ENCODE assay signal across 17 cellular contexts in genomic region chrX:21376636-21377035, GRCh38. TPM values are rescaled to one million over a fixed set of nuclear protein-coding genes. Genes with fewer than 3 reads are reported as not detected.
DNase-seq lines count a peak whose midpoint lies in the region; ATAC-seq, FAIRE-seq and TF ChIP-seq lines count a peak whose summit lies in the region.
"Had no signal": no experiment of that assay in that cellular context is flagged by ENCODE, and none has a peak within 500 bp of the region (broad histone marks: within the 10 kb centered on the region; RNA-seq: fewer than 3 reads in every experiment).

No MANE protein-coding gene starts in this region.

- H3K36me3 Mint-ChIP-seq in CD4-positive, alpha-beta memory T cell = peaks cover 0 to 1% of the 10 kb centered on the region in 2 donors
- H3K36me3 Mint-ChIP-seq in activated CD8-positive, alpha-beta T cell treated with anti-CD3 and anti-CD28 coated beads, Interleukin-2, amount 10 ng/mL, durations not matched to agents 7 days and 5 days (ENCODE audit: low read depth) = no peaks in the 10 kb centered on the region
- H3K36me3 Mint-ChIP-seq: activated CD4-positive, alpha-beta memory T cell treated with anti-CD3 and anti-CD28 coated beads for 36 hours had no signal

- H3K4me1 Mint-ChIP-seq in CD4-positive, alpha-beta memory T cell = peaks cover 4 to 28% (median 13%) of the 10 kb centered on the region in 4 donors
- peaks cover 27% of the 10 kb centered on the region for H3K4me1 Mint-ChIP-seq in activated CD8-positive, alpha-beta T cell treated with anti-CD3 and anti-CD28 coated beads, Interleukin-2, amount 10 ng/mL, durations not matched to agents 7 days and 5 days (ENCODE audit: low read depth)

- DNase-seq in A549 (ENCODE audit: low read depth in 1 of 2, low spot score in 1 of 2) (no peak), NCI-H345 treated with DMSO at 0.1 percent for 48 hours (lab: John Stamatoyannopoulos, UW; ENCODE audit: unreplicated experiment) (no peak), ureter (ENCODE audit: low spot score) (no peak)
- no peak for DNase-seq in CD4-positive, alpha-beta memory T cell
- DNase-seq in activated CD8-positive, alpha-beta T cell treated with anti-CD3 and anti-CD28 coated beads, Interleukin-2, amount 10 ng/mL, durations not matched to agents 7 days and 5 days = no peak
- DNase-seq in stimulated activated CD4-positive, alpha-beta T cell treated with anti-CD3 and anti-CD28 coated beads, Interleukin-4, amount 100 ng/mL, for 1 hour = no peak
- DNase-seq: activated CD4-positive, alpha-beta memory T cell treated with anti-CD3 and anti-CD28 coated beads for 36 hours; activated gamma-delta T cell treated with Interleukin-2 at 50 U/mL for 16 hours; DMS 273 treated with DMSO at 0.1 percent for 48 hours; mammary epithelial cell; NCI-H2029 treated with DMSO at 0.1 percent for 48 hours; occipital lobe had no signal

- H3K27me3 ChIP-seq in CD4-positive, alpha-beta memory T cell (ENCODE audit: insufficient read depth, low read length) = no peaks in the 10 kb centered on the region
- H3K27me3 ChIP-seq in iPS-20b (ENCODE audit: insufficient read depth, low read length) = peaks cover 20% of the 10 kb centered on the region
- H3K27me3 ChIP-seq: esophagus muscularis mucosa had no signal

- peak overlapping the region; percentile 74; the same call in 1 of the 2 replicates for H3K9ac ChIP-seq in iPS-20b (ENCODE audit: low read depth, low read length)

- TF ChIP-seq EP300 in A549 (IDR thresholded peaks at IDR 0.05) = no peak

- ATAC-seq in A549 = no peak
- no peak for ATAC-seq in activated CD8-positive, alpha-beta T cell treated with anti-CD3 and anti-CD28 coated beads, Interleukin-2, amount 10 ng/mL, durations not matched to agents 7 days and 5 days
- no peak for ATAC-seq in GM18909 (IDR thresholded peaks at IDR 0.05; ENCODE audit: poor library complexity, unreplicated experiment)

- H3K27ac ChIP-seq in A549 (no peak overlapping the region), iPS-20b (ENCODE audit: low read length) (no peak overlapping the region)
- H3K27ac ChIP-seq in CD4-positive, alpha-beta memory T cell (ENCODE audit: low read depth, low read length) = no peak overlapping the region
- H3K27ac ChIP-seq: breast epithelium, esophagus muscularis mucosa, SK-N-MC had no signal

- intact Hi-C loops in CD4-positive, alpha-beta memory T cell (cut with micrococcal nuclease) = loop anchor here (10.0 kb wide), 1 partner anchor 278 kb away; the partner anchor contains the start of gene KLHL34

- WGBS in A549 (ENCODE audit: missing lambda C conversion rate) = 77% methylated on average over 2 of the region's 2 CpGs

- POLR2A ChIA-PET in A549 (lab: Yijun Ruan, JAX) = no interaction called here
- POLR2A ChIA-PET in CD4-positive, alpha-beta memory T cell (lab: Charles Lee; ENCODE audit: partially characterized antibody) = no interaction called here
- POLR2A ChIA-PET in activated CD8-positive, alpha-beta T cell treated with anti-CD3 and anti-CD28 coated beads, Interleukin-2, amount 10 ng/mL, durations not matched to agents 7 days and 5 days (lab: Charles Lee) = no interaction called here

- H3K4me3 Mint-ChIP-seq in CD4-positive, alpha-beta memory T cell = peak overlapping the region in 5 of 8 donors; percentile 14 to 92 (median 87)
- peak overlapping the region; percentile 85 for H3K4me3 Mint-ChIP-seq in activated CD8-positive, alpha-beta T cell treated with anti-CD3 and anti-CD28 coated beads, Interleukin-2, amount 10 ng/mL, durations not matched to agents 7 days and 5 days

- CTCF ChIA-PET in A549 (lab: Yijun Ruan, JAX) = interaction anchor here (1.9 kb wide), 1 partner anchor 849 kb away, joined by 8 read pairs; no protein-coding TSS in a partner anchor
- CTCF ChIA-PET in CD4-positive, alpha-beta memory T cell (lab: Charles Lee; ENCODE audit: partially characterized antibody) = no interaction called here
- CTCF ChIA-PET in activated CD8-positive, alpha-beta T cell treated with anti-CD3 and anti-CD28 coated beads, Interleukin-2, amount 10 ng/mL, durations not matched to agents 7 days and 5 days (lab: Charles Lee) = no interaction called here

- peak overlapping the region; percentile 80 for H3K4me2 ChIP-seq in A549

- no peak for TF ChIP-seq CTCF in A549 (IDR thresholded peaks at IDR 0.05)

- H3K9me3 ChIP-seq in A549 (no peaks in the 10 kb centered on the region), iPS-20b (ENCODE audit: insufficient read depth, low read depth, low read length) (no peaks in the 10 kb centered on the region)
- H3K9me3 ChIP-seq in CD4-positive, alpha-beta memory T cell (ENCODE audit: control insufficient read depth in 1 of 2, low read length in 2 of 2) = no peaks in the 10 kb centered on the region
- H3K9me3 ChIP-seq: breast epithelium, esophagus muscularis mucosa had no signal

- H3K4me3 ChIP-seq in A549 (peak overlapping the region; percentile 89; the same call in 2 of the 3 replicates), iPS-20b (ENCODE audit: low read length) (peak overlapping the region; percentile 81)
- H3K4me3 ChIP-seq in CD4-positive, alpha-beta memory T cell (ENCODE audit: low read length in 2 of 2) = no peak overlapping the region
- H3K4me3 ChIP-seq: breast epithelium, SK-N-MC had no signal

- peak; percentile 96 for FAIRE-seq in A549 (lab: Jason Lieb, UNC)

- no peaks in the 10 kb centered on the region for H3K36me3 ChIP-seq in CD4-positive, alpha-beta memory T cell (ENCODE audit: insufficient read depth, low read length)
- no peaks in the 10 kb centered on the region for H3K36me3 ChIP-seq in iPS-20b (ENCODE audit: insufficient read depth, low read depth, low read length)
- H3K36me3 ChIP-seq: breast epithelium, esophagus muscularis mucosa had no signal

- no peak for TF ChIP-seq RAD21 in A549 (conservative IDR thresholded peaks at IDR 0.05 in 1 of 2, IDR thresholded peaks at IDR 0.05 in 1 of 2)

- H3K9me3 Mint-ChIP-seq in CD4-positive, alpha-beta memory T cell = peaks cover 0 to 3% (median 0%) of the 10 kb centered on the region in 8 donors
- no peaks in the 10 kb centered on the region for H3K9me3 Mint-ChIP-seq in activated CD8-positive, alpha-beta T cell treated with anti-CD3 and anti-CD28 coated beads, Interleukin-2, amount 10 ng/mL, durations not matched to agents 7 days and 5 days (ENCODE audit: insufficient read depth)
- H3K9me3 Mint-ChIP-seq: activated CD4-positive, alpha-beta memory T cell treated with anti-CD3 and anti-CD28 coated beads for 36 hours had no signal

- no peak for TF ChIP-seq POLR2A in A549 (IDR thresholded peaks at IDR 0.05; ENCODE audit: low read length)

- H3K4me1 ChIP-seq in A549 = peaks cover 32% of the 10 kb centered on the region
- peaks cover 19% of the 10 kb centered on the region for H3K4me1 ChIP-seq in CD4-positive, alpha-beta memory T cell (ENCODE audit: insufficient read depth, low read length)
- H3K4me1 ChIP-seq in iPS-20b (ENCODE audit: insufficient read depth, low read length) = no peaks in the 10 kb centered on the region; the same call in 1 of the 2 replicates
- H3K4me1 ChIP-seq: breast epithelium had no signal

- H3K27ac Mint-ChIP-seq in CD4-positive, alpha-beta memory T cell = no peak overlapping the region
- H3K27ac Mint-ChIP-seq in activated CD8-positive, alpha-beta T cell treated with anti-CD3 and anti-CD28 coated beads, Interleukin-2, amount 10 ng/mL, durations not matched to agents 7 days and 5 days = no peak overlapping the region
- H3K27ac Mint-ChIP-seq: activated CD4-positive, alpha-beta memory T cell treated with anti-CD3 and anti-CD28 coated beads for 36 hours had no signal

- peaks cover 0 to 1% of the 10 kb centered on the region in 2 donors for H3K27me3 Mint-ChIP-seq in CD4-positive, alpha-beta memory T cell
- H3K27me3 Mint-ChIP-seq in activated CD8-positive, alpha-beta T cell treated with anti-CD3 and anti-CD28 coated beads, Interleukin-2, amount 10 ng/mL, durations not matched to agents 7 days and 5 days (ENCODE audit: low read depth) = no peaks in the 10 kb centered on the region
- H3K27me3 Mint-ChIP-seq: activated CD4-positive, alpha-beta memory T cell treated with anti-CD3 and anti-CD28 coated beads for 36 hours had no signal

TF ChIP-seq in A549, 52 proteins besides CTCF, POLR2A, EP300 and RAD21 (continues in another document):
- no peak for TF ChIP-seq NFE2L2 (conservative IDR thresholded peaks at IDR 0.05; ENCODE audit: low read length)
- TF ChIP-seq, protein P1, sequence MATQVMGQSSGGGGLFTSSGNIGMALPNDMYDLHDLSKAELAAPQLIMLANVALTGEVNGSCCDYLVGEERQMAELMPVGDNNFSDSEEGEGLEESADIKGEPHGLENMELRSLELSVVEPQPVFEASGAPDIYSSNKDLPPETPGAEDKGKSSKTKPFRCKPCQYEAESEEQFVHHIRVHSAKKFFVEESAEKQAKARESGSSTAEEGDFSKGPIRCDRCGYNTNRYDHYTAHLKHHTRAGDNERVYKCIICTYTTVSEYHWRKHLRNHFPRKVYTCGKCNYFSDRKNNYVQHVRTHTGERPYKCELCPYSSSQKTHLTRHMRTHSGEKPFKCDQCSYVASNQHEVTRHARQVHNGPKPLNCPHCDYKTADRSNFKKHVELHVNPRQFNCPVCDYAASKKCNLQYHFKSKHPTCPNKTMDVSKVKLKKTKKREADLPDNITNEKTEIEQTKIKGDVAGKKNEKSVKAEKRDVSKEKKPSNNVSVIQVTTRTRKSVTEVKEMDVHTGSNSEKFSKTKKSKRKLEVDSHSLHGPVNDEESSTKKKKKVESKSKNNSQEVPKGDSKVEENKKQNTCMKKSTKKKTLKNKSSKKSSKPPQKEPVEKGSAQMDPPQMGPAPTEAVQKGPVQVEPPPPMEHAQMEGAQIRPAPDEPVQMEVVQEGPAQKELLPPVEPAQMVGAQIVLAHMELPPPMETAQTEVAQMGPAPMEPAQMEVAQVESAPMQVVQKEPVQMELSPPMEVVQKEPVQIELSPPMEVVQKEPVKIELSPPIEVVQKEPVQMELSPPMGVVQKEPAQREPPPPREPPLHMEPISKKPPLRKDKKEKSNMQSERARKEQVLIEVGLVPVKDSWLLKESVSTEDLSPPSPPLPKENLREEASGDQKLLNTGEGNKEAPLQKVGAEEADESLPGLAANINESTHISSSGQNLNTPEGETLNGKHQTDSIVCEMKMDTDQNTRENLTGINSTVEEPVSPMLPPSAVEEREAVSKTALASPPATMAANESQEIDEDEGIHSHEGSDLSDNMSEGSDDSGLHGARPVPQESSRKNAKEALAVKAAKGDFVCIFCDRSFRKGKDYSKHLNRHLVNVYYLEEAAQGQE (IDR thresholded peaks at IDR 0.05) = no peak

RNA-seq across cellular contexts. Expression of gene CNKSR2, which starts 2.4 kb away (rescaled TPM):
- polyA plus RNA-seq in A549 (2011; rRNA removed) (11.4 and 12.7 TPM in 2 replicates), A549 (2017; fragmentation: RNase III; extraction: RNeasy Plus Mini Kit Qiagen cat#74134 plus additional on column Dnase treatment) (4.9 to 6.0 TPM (median 5.8 TPM) in 3 replicates)
- 2.9 and 3.7 TPM in 2 replicates for polyA plus RNA-seq in A549 (2012; cell fraction: cytosol; rRNA removed)
- 12.5 and 13.3 TPM in 2 replicates for polyA plus RNA-seq in A549 (2012; cell fraction: nucleus; rRNA removed)
- 24.3 and 25.7 TPM in 2 replicates for polyA minus RNA-seq in A549 (2011; rRNA and poly(A)+ RNA removed)
- 1 to 10 TPM; 8.6 to 9.8 TPM for total RNA-seq in CD4-positive, alpha-beta memory T cell
- polyA plus RNA-seq in CD4-positive, alpha-beta memory T cell = 1 to 10 TPM; 1.5 to 2.2 TPM
- 10 to 100 TPM; 11.0 to 11.1 TPM for total RNA-seq in activated CD8-positive, alpha-beta T cell treated with anti-CD3 and anti-CD28 coated beads, Interleukin-2, amount 10 ng/mL, durations not matched to agents 7 days and 5 days
- 2.3 TPM for total RNA-seq in ureter

Comparison
In these comparisons a context has a peak if more than half of its experiments do, and no peak if none do; other contexts are left out.
1. H3K4me3 ChIP-seq: peak in A549 (single experiment) and iPS-20b (single experiment); none in CD4-positive, alpha-beta memory T cell (0 of 2).